11 cellular contexts compared by ENCODE assay signal in genomic region chr5:81420039-81420667, GRCh38. TPM values are rescaled to one million over a fixed set of nuclear protein-coding genes. Genes with fewer than 3 reads are reported as not detected.
DNase-seq lines count a peak whose midpoint lies in the region; ATAC-seq and TF ChIP-seq lines count a peak whose summit lies in the region.
"Had no signal": no experiment of that assay in that cellular context is flagged by ENCODE, and none has a peak within 500 bp of the region (broad histone marks: within the 10 kb centered on the region; RNA-seq: fewer than 3 reads in every experiment).

No MANE protein-coding gene starts in this region.

- H3K4me3 ChIP-seq in breast epithelium (no peak overlapping the region), RWPE2 (ENCODE audit: severe bottlenecking) (no peak overlapping the region), ovary (no peak overlapping the region)

- H3K27ac ChIP-seq in breast epithelium (peak overlapping the region in 1 of 2 donors; percentile 34), RWPE2 (ENCODE audit: poor library complexity, severe bottlenecking) (peak overlapping the region; percentile 59), epithelial cell of prostate (peak overlapping the region; percentile 50), ovary (no peak overlapping the region)

- no peaks in the 10 kb centered on the region for H3K27me3 ChIP-seq in breast epithelium
- no peaks in the 10 kb centered on the region for H3K27me3 ChIP-seq in RWPE2 (ENCODE audit: insufficient read depth, poor library complexity, severe bottlenecking)
- H3K27me3 ChIP-seq in ovary: no peaks in the 10 kb centered on the region

- peaks cover 8% of the 10 kb centered on the region for H3K4me1 Mint-ChIP-seq in MCF 10A (ENCODE audit: insufficient read depth, unreplicated experiment)

- H3K36me3 ChIP-seq in breast epithelium: peaks cover 3% of the 10 kb centered on the region
- H3K36me3 ChIP-seq in RWPE2 (ENCODE audit: low read depth): no peaks in the 10 kb centered on the region
- no peaks in the 10 kb centered on the region for H3K36me3 ChIP-seq in ovary

- intact Hi-C loops in MCF 10A (cut with micrococcal nuclease) (no loop called here), breast epithelium (cut with DNase I; ENCODE audit: low total_unique reads) (no loop called here), ovary (cut with DNase I) (loop anchor here in 2 of 4 donors (10.0 kb wide), 3 partner anchors 325 to 745 kb away; no protein-coding TSS in a partner anchor)

- POLR2A ChIA-PET in MCF 10A (lab: Yijun Ruan, JAX): interaction anchor here (0.6 to 0.7 kb wide), 3 partner anchors 118 to 853 kb away, joined by 3 read pairs; partner anchors contain the start of gene ZCCHC9

- H3K4me1 ChIP-seq in breast epithelium: no peaks in the 10 kb centered on the region
- H3K4me1 ChIP-seq in RWPE2 (ENCODE audit: insufficient read depth, poor library complexity, severe bottlenecking): peaks cover 53% of the 10 kb centered on the region
- no peaks in the 10 kb centered on the region for H3K4me1 ChIP-seq in ovary (ENCODE audit: insufficient read depth)

- CTCF ChIA-PET in MCF 10A (lab: Yijun Ruan, JAX): interaction anchor here (0.6 to 0.7 kb wide), 2 partner anchors 34 to 230 kb away, joined by 3 read pairs; no protein-coding TSS in a partner anchor

- no peak for TF ChIP-seq EP300 in ovary (IDR thresholded peaks at IDR 0.05)

- H3K9me3 ChIP-seq in breast epithelium (no peaks in the 10 kb centered on the region), RWPE2 (ENCODE audit: severe bottlenecking) (no peaks in the 10 kb centered on the region), ovary (no peaks in the 10 kb centered on the region)

- 64 to 74% (median 66%) methylated on average over 6 of the region's 6 CpGs for WGBS in ovary, 3 donors

- peak overlapping the region; percentile 46 for H3K27ac Mint-ChIP-seq in MCF 10A (ENCODE audit: low read depth, unreplicated experiment)

- TF ChIP-seq CTCF in MCF 10A (IDR thresholded peaks at IDR 0.05; ENCODE audit: unreplicated experiment) (no peak), breast epithelium (IDR thresholded peaks at IDR 0.05) (no peak), RWPE2 (IDR thresholded peaks at IDR 0.05; ENCODE audit: poor library complexity, severe bottlenecking) (no peak), ovary (IDR thresholded peaks at IDR 0.05) (no peak)

- H3K4me3 Mint-ChIP-seq in MCF 10A (ENCODE audit: unreplicated experiment): no peak overlapping the region

- ATAC-seq in RWPE2 (ENCODE audit: low read depth) (peak; percentile 97), left lobe of liver (no peak)

- TSS peak; percentile 43 for BruUV-seq in MCF 10A (replicated peaks; lab: Mats Ljungman, UMichigan)

- no peaks in the 10 kb centered on the region for H3K27me3 Mint-ChIP-seq in MCF 10A (ENCODE audit: insufficient read depth, unreplicated experiment)

- TF ChIP-seq POLR2A in breast epithelium (IDR thresholded peaks at IDR 0.05) (no peak), ovary (IDR thresholded peaks at IDR 0.05) (no peak)

- H3K9me3 Mint-ChIP-seq in MCF 10A (ENCODE audit: unreplicated experiment): no peaks in the 10 kb centered on the region

- DNase-seq in MCF 10A (ENCODE audit: unreplicated experiment): peak; percentile 84
- no peak for DNase-seq in breast epithelium (ENCODE audit: low spot score in 2 of 2)
- no peak for DNase-seq in RWPE2 (ENCODE audit: low spot score)
- DNase-seq in epithelial cell of prostate (ENCODE audit: low read depth, low spot score): peak; percentile 76
- peak; percentile 94 for DNase-seq in stromal cell of bone marrow (ENCODE audit: low read depth)
- DNase-seq in left lobe of liver (ENCODE audit: low spot score): no peak
- DNase-seq in NCI-H2227 treated with DMSO at 0.1 percent for 48 hours (lab: John Stamatoyannopoulos, UW): no peak
- no peak for DNase-seq in ovary
- DNase-seq: stimulated activated CD4-positive, alpha-beta T cell treated with anti-CD3 and anti-CD28 coated beads, Interleukin-2, amount 100 ng/mL, for 48 hours had no signal

- H3K36me3 Mint-ChIP-seq in MCF 10A (ENCODE audit: insufficient read depth, unreplicated experiment): peaks cover 51% of the 10 kb centered on the region

RNA-seq across cellular contexts. Expression of gene ACOT12, which starts 26.2 kb away (rescaled TPM):
- total RNA-seq in MCF 10A (2022) (not detected in 2 replicates), breast epithelium (not detected), left lobe of liver (51.6 TPM), ovary (under 1 TPM in 1 of 7 donors, not detected in 6; 0.48 TPM)
- polyA plus RNA-seq in ovary: not detected
- total RNA-seq: T-helper 2 cell treated with Interferon-gamma antibody and Interleukin-4, amounts not matched to agents 100 ng/mL and 5 ng/mL, for 36 hours had no signal
- polyA plus RNA-seq: esophagus had no signal

Comparison
In these comparisons a context has a peak if more than half of its experiments do, and no peak if none do; other contexts are left out.
1. DNase-seq: peak in MCF 10A (single experiment), epithelial cell of prostate (single experiment) and stromal cell of bone marrow (single experiment); none in breast epithelium (0 of 2), RWPE2 (single experiment), left lobe of liver (single experiment), NCI-H2227 treated with DMSO at 0.1 percent for 48 hours (single experiment) and ovary (0 of 5).
2. H3K27ac ChIP-seq: peak in RWPE2 (single experiment) and epithelial cell of prostate (single experiment); none in ovary (0 of 2).
3. RNA of gene ACOT12, which starts 26.2 kb away (total RNA-seq): 51.6 TPM in left lobe of liver (single experiment); not detected in MCF 10A, not detected in breast epithelium and 0.48 TPM in ovary; every median in the first group is over 10 times any median in the second.